In genomic region chr7:120950026-120950538, GRCh38 we compare ENCODE assay signal across 8 cellular contexts. TPM values are rescaled to one million over a fixed set of nuclear protein-coding genes. Genes with fewer than 3 reads are reported as not detected.
DNase-seq lines count a peak whose midpoint lies in the region; ATAC-seq, FAIRE-seq and TF ChIP-seq lines count a peak whose summit lies in the region.

No MANE protein-coding gene starts in this region.

- H3K27me3 ChIP-seq in K562 (ENCODE audit: control insufficient read depth in 2 of 2, insufficient read depth in 2 of 2, low read length in 2 of 2): no peaks in the 10 kb centered on the region
- peaks cover 4% of the 10 kb centered on the region for H3K27me3 ChIP-seq in mononuclear cell (ENCODE audit: insufficient read depth, low read length)

- TF ChIP-seq EP300 in K562 (IDR thresholded peaks at IDR 0.05; ENCODE audit: low read length): no peak

- H3K9me1 ChIP-seq in K562 (ENCODE audit: control insufficient read depth, insufficient read depth, low read length): no peaks in the 10 kb centered on the region

- BruUV-seq in K562 (replicated peaks; lab: Mats Ljungman, UMichigan): TSS peak; percentile 85

- CTCF ChIA-PET in K562 (lab: Yijun Ruan, JAX; ENCODE audit: low intra/inter-chr PET ratio): interaction anchor here (0.6 kb wide), 1 partner anchor 401 kb away, joined by 5 read pairs; no protein-coding TSS in a partner anchor

- H3K27ac Mint-ChIP-seq in stimulated activated naive CD8-positive, alpha-beta T cell treated with anti-CD3 and anti-CD28 coated beads, Interleukin-15, Interleukin-2, amounts not matched to agents 100 ng/mL and 50 ng/mL, for 24 hours: peak overlapping the region; percentile 95

- H3K9me3 ChIP-seq in K562 (replicated peaks; ENCODE audit: control insufficient read depth, insufficient read depth, low read depth, low read length) (no peaks in the 10 kb centered on the region), mononuclear cell (ENCODE audit: low read depth, low read length) (no peaks in the 10 kb centered on the region)

- H3K9ac ChIP-seq in K562 (ENCODE audit: insufficient read depth in 1 of 2, low read depth in 2 of 2, low read length in 2 of 2): peak overlapping the region; percentile 29 to 90

- no peak for TF ChIP-seq POLR2A in K562 (conservative IDR thresholded peaks at IDR 0.05)

- peak overlapping the region; percentile 92 for H3K4me3 Mint-ChIP-seq in stimulated activated naive CD8-positive, alpha-beta T cell treated with anti-CD3 and anti-CD28 coated beads, Interleukin-15, Interleukin-2, amounts not matched to agents 100 ng/mL and 50 ng/mL, for 24 hours

- ATAC-seq in stimulated activated naive CD8-positive, alpha-beta T cell treated with anti-CD3 and anti-CD28 coated beads, Interleukin-15, Interleukin-2, amounts not matched to agents 100 U/mL and 50 U/mL, for 24 hours: no peak
- ATAC-seq in K562: no peak
- no peak for ATAC-seq in GM18868 (IDR thresholded peaks at IDR 0.05; ENCODE audit: unreplicated experiment)
- no peak for ATAC-seq in GM18870 (IDR thresholded peaks at IDR 0.05; ENCODE audit: unreplicated experiment)
- no peak for ATAC-seq in HG03442 (IDR thresholded peaks at IDR 0.05; ENCODE audit: unreplicated experiment)

- H3K9me3 Mint-ChIP-seq in stimulated activated naive CD8-positive, alpha-beta T cell treated with anti-CD3 and anti-CD28 coated beads, Interleukin-15, Interleukin-2, amounts not matched to agents 100 ng/mL and 50 ng/mL, for 24 hours: no peaks in the 10 kb centered on the region

- POLR2A ChIA-PET in K562 (lab: Yijun Ruan, JAX): interaction anchor here (0.6 to 2.4 kb wide), 26 partner anchors 9 to 1195 kb away, joined by 3 to 23 read pairs (median 4); partner anchors contain the start of genes CPED1 and FAM3C

- peaks cover 21% of the 10 kb centered on the region for H3K4me1 Mint-ChIP-seq in stimulated activated naive CD8-positive, alpha-beta T cell treated with anti-CD3 and anti-CD28 coated beads, Interleukin-15, Interleukin-2, amounts not matched to agents 100 ng/mL and 50 ng/mL, for 24 hours (ENCODE audit: low read depth)

- no peaks in the 10 kb centered on the region for H4K20me1 ChIP-seq in K562 (replicated peaks; ENCODE audit: control insufficient read depth, insufficient read depth, low read length)

- H3K79me2 ChIP-seq in K562 (ENCODE audit: control insufficient read depth, insufficient read depth, low read length): peaks cover 30% of the 10 kb centered on the region

- H3K27me3 Mint-ChIP-seq in stimulated activated naive CD8-positive, alpha-beta T cell treated with anti-CD3 and anti-CD28 coated beads, Interleukin-15, Interleukin-2, amounts not matched to agents 100 ng/mL and 50 ng/mL, for 24 hours: peaks cover 13% of the 10 kb centered on the region

- WGBS in K562 (ENCODE audit: insufficient coverage, low coverage, missing lambda C conversion rate): 1% methylated on average over 10 of the region's 10 CpGs

- H3K4me2 ChIP-seq in K562 (ENCODE audit: insufficient read depth, low read length): peak overlapping the region; percentile 99

- H3K4me1 ChIP-seq in K562 (replicated peaks in 1 of 2; ENCODE audit: control insufficient read depth in 2 of 2, insufficient read depth in 2 of 2, low read length in 2 of 2): peaks cover 0 to 5% of the 10 kb centered on the region in 2 experiments; a peak in 2 of 5 replicates
- H3K4me1 ChIP-seq in mononuclear cell (ENCODE audit: insufficient read depth, low read length): peaks cover 18% of the 10 kb centered on the region

- peaks cover 33% of the 10 kb centered on the region for H3K36me3 ChIP-seq in K562 (ENCODE audit: control insufficient read depth, insufficient read depth, low read length)

- intact Hi-C loops in K562 (cut with micrococcal nuclease): loop anchor here (1.0 to 5.0 kb wide), 3 partner anchors 37 to 447 kb away; partner anchors contain the start of gene FAM3C

- peak overlapping the region; percentile 84 for H2AFZ ChIP-seq in K562 (ENCODE audit: low read depth, low read length)

- in situ Hi-C loops in K562 (cut with MboI): no loop called here

- H3K4me3 ChIP-seq in K562: peak overlapping the region; percentile 55
- peak overlapping the region; percentile 77 for H3K4me3 ChIP-seq in mononuclear cell (ENCODE audit: low read length)

- no peak for DNase-seq in stimulated activated naive CD8-positive, alpha-beta T cell treated with anti-CD3 and anti-CD28 coated beads, Interleukin-15, Interleukin-2, amounts not matched to agents 100 U/mL and 50 U/mL, for 24 hours
- DNase-seq in K562 (ENCODE audit: extremely low read depth in 1 of 4, low spot score in 3 of 4) (no peak), islet precursor cell (no peak)

- TF ChIP-seq RAD21 in K562 (CRISPR knock-in tag; conservative IDR thresholded peaks at IDR 0.05 in 1 of 2, IDR thresholded peaks at IDR 0.05 in 1 of 2): no peak

- TF ChIP-seq CTCF in K562 (IDR thresholded peaks at IDR 0.05 in 2 of 3, conservative IDR thresholded peaks at IDR 0.05 in 1 of 3; ENCODE audit: insufficient read depth in 2 of 3, low read depth in 1 of 3, low read length in 3 of 3): no peak

- peaks cover 25% of the 10 kb centered on the region for H3K36me3 Mint-ChIP-seq in stimulated activated naive CD8-positive, alpha-beta T cell treated with anti-CD3 and anti-CD28 coated beads, Interleukin-15, Interleukin-2, amounts not matched to agents 100 ng/mL and 50 ng/mL, for 24 hours (ENCODE audit: low read depth)

- no peak for FAIRE-seq in K562 (lab: Jason Lieb, UNC)

- H3K27ac ChIP-seq in K562 (ENCODE audit: extremely low read depth, low read depth, low read length): peak overlapping the region; percentile 95

TF ChIP-seq in K562, 482 proteins besides CTCF, POLR2A, EP300 and RAD21 (continues in another document):
- TF ChIP-seq ILF3 (IDR thresholded peaks at IDR 0.05; ENCODE audit: borderline replicate concordance) (0 out of 2 replicates have a peak, but pooled peaks have one; percentile 59), SMARCA4 (IDR thresholded peaks at IDR 0.05) (0 out of 2 replicates have a peak, but pooled peaks have one; percentile 4), SNRNP70 (optimal IDR thresholded peaks at IDR 0.05; ENCODE audit: low read depth, low read length) (no peak), CTBP1 (IDR thresholded peaks at IDR 0.05; ENCODE audit: borderline replicate concordance) (peak; percentile 41; the same call in 1 of the 2 replicates), STAT5A (IDR thresholded peaks at IDR 0.05; ENCODE audit: borderline replicate concordance, low read length) (0 out of 2 replicates have a peak, but pooled peaks have one; percentile 24), ZNF408 (CRISPR knock-in tag; IDR thresholded peaks at IDR 0.05; ENCODE audit: low read depth) (no peak), C11orf30 (IDR thresholded peaks at IDR 0.05; ENCODE audit: low read depth) (0 out of 2 replicates have a peak, but pooled peaks have one; percentile 13), ZNF354B (CRISPR knock-in tag; IDR thresholded peaks at IDR 0.05) (0 out of 2 replicates have a peak, but pooled peaks have one; percentile 23), KDM4B (IDR thresholded peaks at IDR 0.05; ENCODE audit: borderline replicate concordance in 2 of 2, low read depth in 1 of 2) (peak in 1 of 2 experiments; percentile 92; a peak in 1 of 4 replicates), TBP (optimal IDR thresholded peaks at IDR 0.05; ENCODE audit: low read depth, low read length) (peak; percentile 77), SAP30 (IDR thresholded peaks at IDR 0.05; ENCODE audit: borderline replicate concordance, insufficient read depth, low read depth, low read length, poor library complexity, severe bottlenecking) (peak; percentile 47), NR2C2 (CRISPR knock-in tag; IDR thresholded peaks at IDR 0.05) (no peak), NR2C2 (tag; IDR thresholded peaks at IDR 0.05) (no peak), KDM1A (IDR thresholded peaks at IDR 0.05) (peak; percentile 32 to 55; a peak in 2 of 4 replicates)

RNA-seq across cellular contexts. Expression of gene ING3, which starts 0.5 kb away (rescaled TPM):
- total RNA-seq in K562 (2011; cell fraction: chromatin; rRNA removed; ENCODE audit: low replicate concordance): 16.8 and 65.4 TPM in 2 replicates
- 11.8 and 15.3 TPM in 2 replicates for total RNA-seq in K562 (2011; cell fraction: nucleolus; rRNA removed)
- total RNA-seq in K562 (2011; cell fraction: nucleoplasm; rRNA removed): 29.0 and 51.5 TPM in 2 replicates
- 19.8 and 22.8 TPM in 2 replicates for total RNA-seq in K562 (2014; rRNA removed)
- total RNA-seq in K562 (2014; rRNA removed; fragmentation: Illumina TruSeq; extraction: Trizol): 50.4 and 59.3 TPM in 2 replicates
- total RNA-seq in K562 (2015; rRNA removed; fragmentation: Illumina TruSeq; extraction: Trizol): 38.8 and 43.9 TPM in 2 replicates
- 37.0 and 38.1 TPM in 2 replicates for total RNA-seq in K562 (2021)
- polyA plus RNA-seq in K562 (2011; rRNA removed): 38.2 and 54.6 TPM in 2 replicates
- 8.1 and 14.7 TPM in 2 replicates for polyA plus RNA-seq in K562 (2011; cell fraction: cytosol; rRNA removed)
- polyA plus RNA-seq in K562 (2011; cell fraction: nucleus; rRNA removed): 19.7 and 49.3 TPM in 2 replicates
- polyA plus RNA-seq in K562 (2012): 34.5 and 42.1 TPM in 2 replicates
- polyA plus RNA-seq in K562 (2014; fragmentation: Illumina TruSeq; extraction: Trizol): 50.3 and 58.0 TPM in 2 replicates
- 100 to 1,000 TPM; 216 to 233 TPM for polyA plus RNA-seq in K562 (2014; fragmentation: Nextera tagmentation; extraction: Ambion mirVana)
- 36.0 and 43.8 TPM in 2 replicates for polyA plus RNA-seq in K562 (2014; rRNA removed)
- polyA minus RNA-seq in K562 (2011; rRNA and poly(A)+ RNA removed): 54.3 and 56.3 TPM in 2 replicates
- 12.3 and 13.2 TPM in 2 replicates for polyA minus RNA-seq in K562 (2011; cell fraction: cytosol; rRNA and poly(A)+ RNA removed)
- 27.2 and 55.6 TPM in 2 replicates for polyA minus RNA-seq in K562 (2011; cell fraction: nucleus; rRNA and poly(A)+ RNA removed)
- 70.0 TPM for total RNA-seq in mononuclear cell

RNA-seq across cellular contexts. Expression of gene CPED1, which starts 38.4 kb away (rescaled TPM):
- total RNA-seq in K562 (2011; cell fraction: chromatin; rRNA removed; ENCODE audit: low replicate concordance): 894 and 1,629 TPM in 2 replicates
- total RNA-seq in K562 (2011; cell fraction: nucleolus; rRNA removed): 336 and 368 TPM in 2 replicates
- 603 and 625 TPM in 2 replicates for total RNA-seq in K562 (2011; cell fraction: nucleoplasm; rRNA removed)
- 228 and 247 TPM in 2 replicates for total RNA-seq in K562 (2014; rRNA removed)
- total RNA-seq in K562 (2014; rRNA removed; fragmentation: Illumina TruSeq; extraction: Trizol): 393 and 413 TPM in 2 replicates
- 254 and 267 TPM in 2 replicates for total RNA-seq in K562 (2015; rRNA removed; fragmentation: Illumina TruSeq; extraction: Trizol)
- 290 and 301 TPM in 2 replicates for total RNA-seq in K562 (2021)
- 205 and 316 TPM in 2 replicates for polyA plus RNA-seq in K562 (2011; rRNA removed)
- polyA plus RNA-seq in K562 (2011; cell fraction: cytosol; rRNA removed): 91.5 and 147 TPM in 2 replicates
- 211 and 239 TPM in 2 replicates for polyA plus RNA-seq in K562 (2011; cell fraction: nucleus; rRNA removed)
- 152 and 202 TPM in 2 replicates for polyA plus RNA-seq in K562 (2012)
- polyA plus RNA-seq in K562 (2014; fragmentation: Illumina TruSeq; extraction: Trizol): 288 and 329 TPM in 2 replicates
- 100 to 1,000 TPM; 221 to 292 TPM for polyA plus RNA-seq in K562 (2014; fragmentation: Nextera tagmentation; extraction: Ambion mirVana)
- polyA plus RNA-seq in K562 (2014; rRNA removed): 195 and 210 TPM in 2 replicates
- polyA minus RNA-seq in K562 (2011; rRNA and poly(A)+ RNA removed): 717 and 810 TPM in 2 replicates
- 96.8 and 138 TPM in 2 replicates for polyA minus RNA-seq in K562 (2011; cell fraction: cytosol; rRNA and poly(A)+ RNA removed)
- polyA minus RNA-seq in K562 (2011; cell fraction: nucleus; rRNA and poly(A)+ RNA removed): 704 and 866 TPM in 2 replicates
- total RNA-seq in mononuclear cell: 4.6 TPM

Comparison
In these comparisons a context has a peak if more than half of its experiments do, and no peak if none do; other contexts are left out.
1. RNA of gene CPED1, which starts 38.4 kb away (total RNA-seq): 228 to 1,629 TPM in K562; 4.6 TPM in mononuclear cell (single experiment); every median in the first group is over 10 times any median in the second.